ENCODE assay signal across 37 cellular contexts in the genomic region with DNA sequence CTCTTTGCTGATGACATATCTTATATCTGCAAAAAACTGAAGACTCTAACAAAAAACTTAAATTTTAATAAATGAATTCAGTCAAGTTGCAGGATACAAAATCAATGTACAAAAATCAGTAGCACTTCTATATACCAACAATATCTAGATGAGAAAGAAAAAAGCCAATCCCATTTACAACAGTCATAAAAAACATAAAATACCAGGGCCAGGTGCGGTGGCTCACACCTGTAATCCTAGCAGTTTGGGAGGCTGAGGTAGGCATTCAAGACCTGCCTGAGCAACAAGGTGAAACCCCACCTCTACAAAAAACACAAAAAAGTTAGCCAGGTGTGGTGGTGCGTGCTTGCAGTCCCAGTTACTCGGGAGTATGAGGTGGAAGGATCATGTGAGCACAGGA.
"Had no signal": no experiment of that assay in that cellular context is flagged by ENCODE, and none has a peak within 500 bp of the region (broad histone marks: within the 10 kb centered on the region; RNA-seq: fewer than 3 reads in every experiment).

No MANE protein-coding gene starts in this region.

- H3K27ac Mint-ChIP-seq: activated CD4-positive, alpha-beta memory T cell treated with anti-CD3 and anti-CD28 coated beads, Interleukin-2, amount 10 ng/mL, durations not matched to agents 7 days and 5 days; activated CD4-positive, alpha-beta T cell treated with anti-CD3 and anti-CD28 coated beads for 36 hours; activated CD4-positive, alpha-beta T cell treated with anti-CD3 and anti-CD28 coated beads, Interleukin-2, amount 10 ng/mL, durations not matched to agents 7 days and 5 days; activated CD8-positive, alpha-beta memory T cell treated with anti-CD3 and anti-CD28 coated beads, Interleukin-2, amount 10 ng/mL, durations not matched to agents 7 days and 5 days; activated CD8-positive, alpha-beta T cell treated with anti-CD3 and anti-CD28 coated beads, Interleukin-2, amount 10 ng/mL, durations not matched to agents 7 days and 5 days; activated naive CD4-positive, alpha-beta T cell treated with anti-CD3 and anti-CD28 coated beads, Interleukin-2, amount 10 ng/mL, durations not matched to agents 7 days and 5 days; activated naive CD4-positive, alpha-beta T cell treated with anti-CD3 and anti-CD28 coated beads, Interleukin-2, amount 50 U/mL, for 24 hours; activated naive CD8-positive, alpha-beta T cell; activated naive CD8-positive, alpha-beta T cell treated with anti-CD3 and anti-CD28 coated beads, Interleukin-2, amount 10 ng/mL, durations not matched to agents 7 days and 5 days; activated naive CD8-positive, alpha-beta T cell treated with anti-CD3 and anti-CD28 coated beads, Interleukin-2, amount 50 U/mL, for 24 hours; activated T-cell treated with anti-CD3 and anti-CD28 coated beads, Interleukin-2, amount 50 U/mL, for 24 hours; activated T-helper 2 cell treated with anti-CD3 and anti-CD28 coated beads, Interferon-gamma antibody, Interleukin-2, Interleukin-4, amounts not matched to agents 10 μg/mL and 5 μg/mL and 100 μg/mL, durations not matched to agents 14 hours and 24 hours and 36 hours; brain; T-cell; T-helper 2 cell treated with Interferon-gamma antibody and Interleukin-4, amounts not matched to agents 5 μg/mL and 100 μg/mL, for 36 hours; WTC11 had no signal

- H3K4me3 Mint-ChIP-seq: activated CD4-positive, alpha-beta memory T cell treated with anti-CD3 and anti-CD28 coated beads, Interleukin-2, amount 10 ng/mL, durations not matched to agents 7 days and 5 days; activated CD4-positive, alpha-beta T cell treated with anti-CD3 and anti-CD28 coated beads for 36 hours; activated CD4-positive, alpha-beta T cell treated with anti-CD3 and anti-CD28 coated beads, Interleukin-2, amount 10 ng/mL, durations not matched to agents 7 days and 5 days; activated CD8-positive, alpha-beta memory T cell treated with anti-CD3 and anti-CD28 coated beads, Interleukin-2, amount 10 ng/mL, durations not matched to agents 7 days and 5 days; activated CD8-positive, alpha-beta T cell treated with anti-CD3 and anti-CD28 coated beads, Interleukin-2, amount 10 ng/mL, durations not matched to agents 7 days and 5 days; activated naive CD4-positive, alpha-beta T cell treated with anti-CD3 and anti-CD28 coated beads, Interleukin-2, amount 10 ng/mL, durations not matched to agents 7 days and 5 days; activated naive CD4-positive, alpha-beta T cell treated with anti-CD3 and anti-CD28 coated beads, Interleukin-2, amount 50 U/mL, for 24 hours; activated naive CD8-positive, alpha-beta T cell; activated naive CD8-positive, alpha-beta T cell treated with anti-CD3 and anti-CD28 coated beads, Interleukin-2, amount 10 ng/mL, durations not matched to agents 7 days and 5 days; activated naive CD8-positive, alpha-beta T cell treated with anti-CD3 and anti-CD28 coated beads, Interleukin-2, amount 50 U/mL, for 24 hours; activated T-cell treated with anti-CD3 and anti-CD28 coated beads, Interleukin-2, amount 50 U/mL, for 24 hours; brain; central memory CD8-positive, alpha-beta T cell; T-cell; T-helper 2 cell treated with Interferon-gamma antibody and Interleukin-4, amounts not matched to agents 5 μg/mL and 100 μg/mL, for 36 hours; WTC11 had no signal

- H3K27ac ChIP-seq: ascending aorta, cardiac muscle cell, WERI-Rb-1 had no signal

- H3K9me3 ChIP-seq: ascending aorta had no signal

- ATAC-seq: activated CD4-positive, alpha-beta T cell treated with anti-CD3 and anti-CD28 coated beads for 36 hours; activated CD4-positive, CD25-positive, alpha-beta regulatory T cell treated with anti-CD3 and anti-CD28 coated beads, Interleukin-2, amount 50 U/mL, for 24 hours; activated CD8-positive, alpha-beta memory T cell treated with anti-CD3 and anti-CD28 coated beads, Interleukin-2, amount 10 ng/mL, durations not matched to agents 7 days and 5 days; activated CD8-positive, alpha-beta T cell treated with anti-CD3 and anti-CD28 coated beads, Interleukin-2, amount 10 ng/mL, durations not matched to agents 7 days and 5 days; activated naive CD8-positive, alpha-beta T cell treated with anti-CD3 and anti-CD28 coated beads, Interleukin-2, amount 50 U/mL, for 24 hours; T-cell; WTC11 had no signal

- H3K36me3 ChIP-seq: ascending aorta, cardiac muscle cell had no signal

- H3K9me3 Mint-ChIP-seq: activated CD4-positive, alpha-beta memory T cell treated with anti-CD3 and anti-CD28 coated beads, Interleukin-2, amount 10 ng/mL, durations not matched to agents 7 days and 5 days; activated CD4-positive, alpha-beta T cell treated with anti-CD3 and anti-CD28 coated beads, Interleukin-2, amount 10 ng/mL, durations not matched to agents 7 days and 5 days; activated naive CD4-positive, alpha-beta T cell treated with anti-CD3 and anti-CD28 coated beads, Interleukin-2, amount 10 ng/mL, durations not matched to agents 7 days and 5 days; activated naive CD4-positive, alpha-beta T cell treated with anti-CD3 and anti-CD28 coated beads, Interleukin-2, amount 50 U/mL, for 24 hours; activated naive CD8-positive, alpha-beta T cell treated with anti-CD3 and anti-CD28 coated beads, Interleukin-2, amount 10 ng/mL, durations not matched to agents 7 days and 5 days; activated naive CD8-positive, alpha-beta T cell treated with anti-CD3 and anti-CD28 coated beads, Interleukin-2, amount 50 U/mL, for 24 hours; activated T-cell treated with anti-CD3 and anti-CD28 coated beads, Interleukin-2, amount 50 U/mL, for 24 hours; activated T-helper 2 cell treated with anti-CD3 and anti-CD28 coated beads, Interferon-gamma antibody, Interleukin-2, Interleukin-4, amounts not matched to agents 10 μg/mL and 5 μg/mL and 100 μg/mL, durations not matched to agents 14 hours and 24 hours and 36 hours; central memory CD8-positive, alpha-beta T cell; T-cell; T-helper 2 cell treated with Interferon-gamma antibody and Interleukin-4, amounts not matched to agents 5 μg/mL and 100 μg/mL, for 36 hours had no signal

- DNase-seq: activated CD4-positive, alpha-beta memory T cell treated with anti-CD3 and anti-CD28 coated beads, Interleukin-2, amount 10 ng/mL, durations not matched to agents 7 days and 5 days; activated CD4-positive, alpha-beta T cell treated with anti-CD3 and anti-CD28 coated beads for 1 hour; activated CD4-positive, alpha-beta T cell treated with anti-CD3 and anti-CD28 coated beads for 36 hours; activated CD4-positive, alpha-beta T cell treated with anti-CD3 and anti-CD28 coated beads for 48 hours; activated CD4-positive, alpha-beta T cell treated with anti-CD3 and anti-CD28 coated beads, Interleukin-2, amount 10 ng/mL, durations not matched to agents 7 days and 5 days; activated CD4-positive, alpha-beta T cell treated with anti-CD3 and anti-CD28 coated beads, Interleukin-2, amount 50 U/mL, for 48 hours; activated CD4-positive, CD25-positive, alpha-beta regulatory T cell; activated CD8-positive, alpha-beta memory T cell treated with anti-CD3 and anti-CD28 coated beads for 24 hours; activated CD8-positive, alpha-beta memory T cell treated with anti-CD3 and anti-CD28 coated beads, Interleukin-2, amount 10 ng/mL, durations not matched to agents 7 days and 5 days; activated CD8-positive, alpha-beta memory T cell treated with anti-CD3 and anti-CD28 coated beads, Interleukin-2, amount 50 U/mL, for 48 hours; activated CD8-positive, alpha-beta T cell treated with anti-CD3 and anti-CD28 coated beads, Interleukin-2, amount 10 ng/mL, durations not matched to agents 7 days and 5 days; activated effector memory CD4-positive, alpha-beta T cell treated with Interleukin-2 at 50 U/mL for 16 hours; activated gamma-delta T cell; activated naive CD4-positive, alpha-beta T cell treated with anti-CD3 and anti-CD28 coated beads, Interleukin-2, amount 10 ng/mL, durations not matched to agents 7 days and 5 days; activated naive CD4-positive, alpha-beta T cell treated with Interleukin-2 at 50 U/mL for 16 hours; activated naive CD8-positive, alpha-beta T cell treated with anti-CD3 and anti-CD28 coated beads, Interleukin-2, amount 10 ng/mL, durations not matched to agents 7 days and 5 days; activated naive CD8-positive, alpha-beta T cell treated with anti-CD3 and anti-CD28 coated beads, Interleukin-2, amount 50 U/mL, for 24 hours; activated T-cell treated with anti-CD3 and anti-CD28 coated beads, Interleukin-2, amount 50 U/mL, for 24 hours; activated T-cell treated with anti-CD3 and anti-CD28 coated beads, Interleukin-2, amount 50 U/mL, for 48 hours; amygdala; anterior cingulate cortex; caudate nucleus; cerebellar nuclear complex; T-cell; T-helper 2 cell; T-helper 9 cell; WERI-Rb-1 had no signal

- H3K4me3 ChIP-seq: ascending aorta, cardiac muscle cell had no signal

- H3K27me3 Mint-ChIP-seq: activated CD4-positive, alpha-beta memory T cell treated with anti-CD3 and anti-CD28 coated beads, Interleukin-2, amount 10 ng/mL, durations not matched to agents 7 days and 5 days; activated CD4-positive, alpha-beta T cell treated with anti-CD3 and anti-CD28 coated beads for 36 hours; activated CD4-positive, alpha-beta T cell treated with anti-CD3 and anti-CD28 coated beads, Interleukin-2, amount 10 ng/mL, durations not matched to agents 7 days and 5 days; activated CD8-positive, alpha-beta memory T cell treated with anti-CD3 and anti-CD28 coated beads, Interleukin-2, amount 10 ng/mL, durations not matched to agents 7 days and 5 days; activated naive CD4-positive, alpha-beta T cell treated with anti-CD3 and anti-CD28 coated beads, Interleukin-2, amount 10 ng/mL, durations not matched to agents 7 days and 5 days; activated naive CD4-positive, alpha-beta T cell treated with anti-CD3 and anti-CD28 coated beads, Interleukin-2, amount 50 U/mL, for 24 hours; activated naive CD8-positive, alpha-beta T cell; activated naive CD8-positive, alpha-beta T cell treated with anti-CD3 and anti-CD28 coated beads, Interleukin-2, amount 10 ng/mL, durations not matched to agents 7 days and 5 days; activated naive CD8-positive, alpha-beta T cell treated with anti-CD3 and anti-CD28 coated beads, Interleukin-2, amount 50 U/mL, for 24 hours; activated T-cell treated with anti-CD3 and anti-CD28 coated beads, Interleukin-2, amount 50 U/mL, for 24 hours; brain; central memory CD8-positive, alpha-beta T cell; T-cell had no signal

- H3K4me1 ChIP-seq: ascending aorta had no signal

- H3K27me3 ChIP-seq: ascending aorta, cardiac muscle cell had no signal

- H3K4me1 Mint-ChIP-seq: activated CD4-positive, alpha-beta memory T cell treated with anti-CD3 and anti-CD28 coated beads, Interleukin-2, amount 10 ng/mL, durations not matched to agents 7 days and 5 days; activated naive CD4-positive, alpha-beta T cell treated with anti-CD3 and anti-CD28 coated beads, Interleukin-2, amount 10 ng/mL, durations not matched to agents 7 days and 5 days; brain had no signal
